Comparison of ENCODE assay signal across 21 cellular contexts in the genomic region with DNA sequence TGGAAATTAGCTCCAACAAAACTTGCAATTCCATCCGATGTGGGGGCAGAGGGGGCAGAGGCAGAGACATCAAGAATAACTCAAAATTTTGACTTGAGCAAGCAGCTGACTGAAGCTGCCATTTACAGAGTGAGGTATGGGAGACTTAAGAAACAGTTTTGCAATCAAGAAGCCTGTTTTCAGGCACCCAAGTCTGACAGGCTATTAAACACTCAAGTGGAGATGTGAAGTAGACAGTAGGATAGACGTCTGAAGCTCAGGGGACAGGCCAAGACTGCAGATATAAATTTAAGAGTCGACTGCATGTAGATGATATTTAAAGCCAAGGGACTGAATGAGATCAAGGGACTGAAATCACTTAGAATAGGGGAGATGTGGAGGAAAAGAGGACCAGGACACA.
"Had no signal": no experiment of that assay in that cellular context is flagged by ENCODE, and none has a peak within 500 bp of the region (broad histone marks: within the 10 kb centered on the region; RNA-seq: fewer than 3 reads in every experiment).

No MANE protein-coding gene starts in this region.

- ATAC-seq: left lobe of liver; naive thymus-derived CD8-positive, alpha-beta T cell; right cardiac atrium had no signal

- H3K9me3 Mint-ChIP-seq: T-helper 2 cell treated with Interferon-gamma antibody and Interleukin-4, amounts not matched to agents 5 μg/mL and 100 μg/mL, for 36 hours had no signal

- H3K36me3 ChIP-seq: esophagus squamous epithelium, suprapubic skin had no signal

- H3K4me3 Mint-ChIP-seq: activated CD4-positive, alpha-beta T cell treated with anti-CD3 and anti-CD28 coated beads, Interleukin-2, amount 10 ng/mL, durations not matched to agents 7 days and 5 days; activated naive CD8-positive, alpha-beta T cell; naive thymus-derived CD8-positive, alpha-beta T cell; T-helper 2 cell treated with Interferon-gamma antibody and Interleukin-4, amounts not matched to agents 5 μg/mL and 100 μg/mL, for 36 hours; type B pancreatic cell had no signal

- H3K36me3 Mint-ChIP-seq: activated naive CD8-positive, alpha-beta T cell; type B pancreatic cell had no signal

- H3K4me3 ChIP-seq: coronary artery, esophagus squamous epithelium, skin epidermis, suprapubic skin had no signal

- DNase-seq: activated CD4-positive, alpha-beta T cell treated with anti-CD3 and anti-CD28 coated beads, Interleukin-2, amount 10 ng/mL, durations not matched to agents 7 days and 5 days; activated CD8-positive, alpha-beta memory T cell treated with anti-CD3 and anti-CD28 coated beads for 24 hours; activated gamma-delta T cell treated with Interleukin-2 at 50 U/mL for 16 hours; amniotic stem cell; esophagus squamous epithelium; hippocampal formation; mammary epithelial cell; naive thymus-derived CD8-positive, alpha-beta T cell; occipital lobe; right cardiac atrium; stimulated activated CD4-positive, alpha-beta T cell treated with anti-CD3 and anti-CD28 coated beads, Interleukin-15, amount 100 ng/mL, for 24 hours; stimulated activated CD4-positive, alpha-beta T cell treated with anti-CD3 and anti-CD28 coated beads, Interleukin-4, amount 100 ng/mL, for 1 hour; stimulated activated naive CD4-positive, alpha-beta T cell treated with Interleukin-2 at 50 U/mL for 16 hours had no signal

- H3K4me1 ChIP-seq: suprapubic skin had no signal

- H3K27ac ChIP-seq: coronary artery, esophagus squamous epithelium, skin epidermis, suprapubic skin had no signal

- H3K27me3 Mint-ChIP-seq: activated naive CD8-positive, alpha-beta T cell; naive thymus-derived CD8-positive, alpha-beta T cell; progenitor cell of endocrine pancreas; type B pancreatic cell had no signal

- H3K27me3 ChIP-seq: esophagus squamous epithelium, suprapubic skin had no signal

- H3K9me3 ChIP-seq: esophagus squamous epithelium, suprapubic skin had no signal

- H3K27ac Mint-ChIP-seq: activated CD4-positive, alpha-beta T cell treated with anti-CD3 and anti-CD28 coated beads, Interleukin-2, amount 10 ng/mL, durations not matched to agents 7 days and 5 days; activated naive CD8-positive, alpha-beta T cell; progenitor cell of endocrine pancreas; T-helper 2 cell treated with Interferon-gamma antibody and Interleukin-4, amounts not matched to agents 5 μg/mL and 100 μg/mL, for 36 hours; type B pancreatic cell had no signal
